ENCODE assay signal across 8 cellular contexts in the genomic region with DNA sequence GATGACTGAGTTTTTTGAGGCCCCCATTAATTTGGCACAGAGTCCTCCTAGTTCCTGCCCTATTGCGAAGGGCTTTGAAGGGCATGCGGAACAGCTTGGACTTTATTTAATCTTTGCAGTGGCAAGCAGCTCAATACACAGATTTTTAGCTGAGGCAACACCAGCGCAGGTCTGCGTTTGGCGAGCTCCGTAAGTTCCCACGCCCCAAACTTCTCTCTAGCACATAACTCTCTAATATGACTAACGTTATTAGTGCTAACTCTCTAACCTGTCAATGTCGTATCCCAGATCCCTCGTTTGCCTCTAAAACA. TPM values are rescaled to one million over a fixed set of nuclear protein-coding genes. Genes with fewer than 3 reads are reported as not detected.
A peak's percentile ranks its signal among the peaks of the same experiment; 100 is the strongest.
DNase-seq lines count a peak whose midpoint lies in the region; ATAC-seq and TF ChIP-seq lines count a peak whose summit lies in the region.

No MANE protein-coding gene starts in this region.

- DNase-seq in stimulated activated naive CD8-positive, alpha-beta T cell treated with anti-CD3 and anti-CD28 coated beads, Interleukin-15, Interleukin-2, amounts not matched to agents 100 U/mL and 50 U/mL, for 24 hours, result no peak
- DNase-seq in PC-9 (no peak), fibroblast of pulmonary artery (ENCODE audit: low read depth) (no peak), sigmoid colon (no peak), NCI-H1048 (lab: John Stamatoyannopoulos, UW) (no peak), GM19238 (ENCODE audit: insufficient read length, low spot score) (no peak), C1 segment of cervical spinal cord (lab: John Stamatoyannopoulos, UW) (no peak)

- no peak for TF ChIP-seq EP300 in sigmoid colon (IDR thresholded peaks at IDR 0.05)

- H4K20me1 ChIP-seq in PC-9 (ENCODE audit: insufficient read depth), result no peaks in the 10 kb centered on the region; the same call in 1 of the 2 replicates

- TF ChIP-seq CTCF in PC-9 (conservative IDR thresholded peaks at IDR 0.05) (no peak), fibroblast of pulmonary artery (IDR thresholded peaks at IDR 0.05; ENCODE audit: low read length, missing control alignments) (no peak), sigmoid colon (IDR thresholded peaks at IDR 0.05) (no peak)

- H3K9me2 ChIP-seq in PC-9 (ENCODE audit: insufficient read depth), result no peaks in the 10 kb centered on the region

- H3K4me3 ChIP-seq in PC-9 (peak overlapping the region; percentile 82), fibroblast of pulmonary artery (replicated peaks; ENCODE audit: low read depth, low read length) (peak overlapping the region; percentile 95), sigmoid colon (peak overlapping the region; percentile 76 to 96 (median 92))

- H3K4me3 Mint-ChIP-seq in stimulated activated naive CD8-positive, alpha-beta T cell treated with anti-CD3 and anti-CD28 coated beads, Interleukin-15, Interleukin-2, amounts not matched to agents 100 ng/mL and 50 ng/mL, for 24 hours, result peak overlapping the region; percentile 96

- intact Hi-C loops in PC-9 (cut with micrococcal nuclease; ENCODE audit: unreplicated experiment) (loop anchor here (1.0 kb wide), 1 partner anchor 30 kb away; the partner anchor contains the start of gene ATP5F1C), sigmoid colon (cut with DNase I) (loop anchor here (2.0 kb wide), 1 partner anchor 29 kb away; the partner anchor contains the start of gene ATP5F1C)

- H3K27ac Mint-ChIP-seq in stimulated activated naive CD8-positive, alpha-beta T cell treated with anti-CD3 and anti-CD28 coated beads, Interleukin-15, Interleukin-2, amounts not matched to agents 100 ng/mL and 50 ng/mL, for 24 hours, result peak overlapping the region; percentile 90

- no peaks in the 10 kb centered on the region for H3K9me3 Mint-ChIP-seq in stimulated activated naive CD8-positive, alpha-beta T cell treated with anti-CD3 and anti-CD28 coated beads, Interleukin-15, Interleukin-2, amounts not matched to agents 100 ng/mL and 50 ng/mL, for 24 hours

- 0 to 1% methylated on average over 10 of the region's 10 CpGs for WGBS in sigmoid colon, 2 donors

- BruUV-seq in PC-9 (replicated peaks; lab: Mats Ljungman, UMichigan), result no TSS peak

- peaks cover 24% of the 10 kb centered on the region for H3K79me2 ChIP-seq in PC-9 (ENCODE audit: low read depth)

- no peak for TF ChIP-seq POLR2A in sigmoid colon (IDR thresholded peaks at IDR 0.05)

- H3K9me3 ChIP-seq in PC-9 (ENCODE audit: insufficient read depth, low read depth), result no peaks in the 10 kb centered on the region
- no peaks in the 10 kb centered on the region for H3K9me3 ChIP-seq in sigmoid colon

- H3K4me1 ChIP-seq in PC-9 (replicated peaks; ENCODE audit: insufficient read depth), result peaks cover 14% of the 10 kb centered on the region; the same call in 1 of the 2 replicates
- H3K4me1 ChIP-seq in sigmoid colon, result peaks cover 0 to 22% (median 17%) of the 10 kb centered on the region in 4 donors

- H3K4me1 Mint-ChIP-seq in stimulated activated naive CD8-positive, alpha-beta T cell treated with anti-CD3 and anti-CD28 coated beads, Interleukin-15, Interleukin-2, amounts not matched to agents 100 ng/mL and 50 ng/mL, for 24 hours (ENCODE audit: low read depth), result peaks cover 38% of the 10 kb centered on the region

- H3F3A ChIP-seq in PC-9 (ENCODE audit: insufficient read depth, low read depth), result no peaks in the 10 kb centered on the region

- CTCF ChIA-PET in PC-9 (lab: Charles Lee), result no interaction called here

- peak overlapping the region; percentile 92 for H3K4me2 ChIP-seq in PC-9

- peak overlapping the region; percentile 78 for H3K27ac ChIP-seq in PC-9
- H3K27ac ChIP-seq in sigmoid colon, result peak overlapping the region; percentile 71 to 83 (median 80)

- H3K27me3 Mint-ChIP-seq in stimulated activated naive CD8-positive, alpha-beta T cell treated with anti-CD3 and anti-CD28 coated beads, Interleukin-15, Interleukin-2, amounts not matched to agents 100 ng/mL and 50 ng/mL, for 24 hours, result no peaks in the 10 kb centered on the region

- H2AFZ ChIP-seq in PC-9, result peak overlapping the region; percentile 92

- no peak for ATAC-seq in stimulated activated naive CD8-positive, alpha-beta T cell treated with anti-CD3 and anti-CD28 coated beads, Interleukin-15, Interleukin-2, amounts not matched to agents 100 U/mL and 50 U/mL, for 24 hours

- POLR2A ChIA-PET in PC-9 (lab: Charles Lee; ENCODE audit: unreplicated experiment), result interaction anchor here (0.5 to 0.7 kb wide), 3 partner anchors 63 to 1431 kb away, joined by 4 to 13 read pairs (median 9); no protein-coding TSS in a partner anchor

- H3K36me3 ChIP-seq in PC-9 (ENCODE audit: low read depth), result no peaks in the 10 kb centered on the region
- peaks cover 0 to 7% (median 2%) of the 10 kb centered on the region in 4 donors for H3K36me3 ChIP-seq in sigmoid colon

- H3K36me3 Mint-ChIP-seq in stimulated activated naive CD8-positive, alpha-beta T cell treated with anti-CD3 and anti-CD28 coated beads, Interleukin-15, Interleukin-2, amounts not matched to agents 100 ng/mL and 50 ng/mL, for 24 hours (ENCODE audit: low read depth), result peaks cover 11% of the 10 kb centered on the region

- no peaks in the 10 kb centered on the region for H3K27me3 ChIP-seq in PC-9 (ENCODE audit: insufficient read depth, low read depth)
- no peaks in the 10 kb centered on the region for H3K27me3 ChIP-seq in sigmoid colon

RNA-seq across cellular contexts. Expression of gene TAF3, which starts 0.4 kb away (rescaled TPM):
- 7.2 and 7.7 TPM in 2 replicates for total RNA-seq in PC-9 (2021)
- total RNA-seq in sigmoid colon, result 10 to 100 TPM in 1 of 4 donors, 1 to 10 TPM in 3; 5.2 to 12.2 (median 7.8) TPM
- 1 to 10 TPM; 3.0 to 4.2 (median 3.9) TPM for polyA plus RNA-seq in sigmoid colon

RNA-seq across cellular contexts. Expression of gene ATP5F1C, which starts 30.0 kb away (rescaled TPM):
- total RNA-seq in PC-9 (2021) (282 and 284 TPM in 2 replicates), sigmoid colon (100 to 1,000 TPM; 335 to 363 (median 358) TPM)
- polyA plus RNA-seq in sigmoid colon, result 100 to 1,000 TPM; 424 to 993 (median 718) TPM

RNA-seq across cellular contexts. Expression of gene KIN, which starts 30.1 kb away (rescaled TPM):
- total RNA-seq in PC-9 (2021) (7.5 and 10.4 TPM in 2 replicates), sigmoid colon (10 to 100 TPM in 1 of 4 donors, 1 to 10 TPM in 3; 5.9 to 17.2 (median 7.6) TPM)
- 10 to 100 TPM in 1 of 3 donors, 1 to 10 TPM in 2; 6.7 to 12.6 (median 6.7) TPM for polyA plus RNA-seq in sigmoid colon
